Comparison of ENCODE assay signal across 9 cellular contexts in genomic region chr20:50980071-50980681, GRCh38. TPM values are rescaled to one million over a fixed set of nuclear protein-coding genes. Genes with fewer than 3 reads are reported as not detected.
DNase-seq lines count a peak whose midpoint lies in the region; ATAC-seq and TF ChIP-seq lines count a peak whose summit lies in the region.
"Had no signal": no experiment of that assay in that cellular context is flagged by ENCODE, and none has a peak within 500 bp of the region (broad histone marks: within the 10 kb centered on the region; RNA-seq: fewer than 3 reads in every experiment).

No MANE protein-coding gene starts in this region.

- H3K9me3 ChIP-seq in SJCRH30 (replicated peaks) (no peaks in the 10 kb centered on the region), BE2C (no peaks in the 10 kb centered on the region), gastrocnemius medialis (no peaks in the 10 kb centered on the region)

- no peaks in the 10 kb centered on the region for H3K36me3 ChIP-seq in SJCRH30
- no peaks in the 10 kb centered on the region for H3K36me3 ChIP-seq in BE2C
- no peaks in the 10 kb centered on the region for H3K36me3 ChIP-seq in gastrocnemius medialis

- peaks cover 63% of the 10 kb centered on the region for H3K27me3 Mint-ChIP-seq in stimulated activated memory B cell treated with anti-CD40 and anti-IgM and Interleukin-4, amounts not matched to agents 10 μg/mL and 1 μg/mL and 100 μg/mL, for 72 hours

- peak; percentile 35 for ATAC-seq in stimulated activated memory B cell treated with anti-CD40 and anti-IgM and Interleukin-4, amounts not matched to agents 10 μg/mL and 1 μg/mL and 100 μg/mL, for 72 hours
- no peak for ATAC-seq in GM21529 (IDR thresholded peaks at IDR 0.05; ENCODE audit: unreplicated experiment)
- ATAC-seq in gastrocnemius medialis: no peak

- H3K36me3 Mint-ChIP-seq in stimulated activated memory B cell treated with anti-CD40 and anti-IgM and Interleukin-4, amounts not matched to agents 10 μg/mL and 1 μg/mL and 100 μg/mL, for 72 hours: no peaks in the 10 kb centered on the region

- H3K4me3 ChIP-seq in SJCRH30: no peak overlapping the region
- H3K4me3 ChIP-seq in BE2C (ENCODE audit: low read depth, low read length): no peak overlapping the region
- no peak overlapping the region for H3K4me3 ChIP-seq in gastrocnemius medialis

- H3K27me3 ChIP-seq in SJCRH30 (no peaks in the 10 kb centered on the region), BE2C (peaks cover 52% of the 10 kb centered on the region), gastrocnemius medialis (peaks cover 22 to 31% (median 29%) of the 10 kb centered on the region in 3 donors)

- H3K4me3 Mint-ChIP-seq in stimulated activated memory B cell treated with anti-CD40 and anti-IgM and Interleukin-4, amounts not matched to agents 10 μg/mL and 1 μg/mL and 100 μg/mL, for 72 hours: no peak overlapping the region

- in situ Hi-C loops in gastrocnemius medialis (cut with MboI; ENCODE audit: low sequenced_read_pairs in 4 of 4): loop anchor here in 2 of 4 donors (25.0 kb wide), 2 partner anchors 632 to 657 kb away; no protein-coding TSS in a partner anchor

- DNase-seq in activated CD8-positive, alpha-beta memory T cell treated with anti-CD3 and anti-CD28 coated beads for 24 hours: peak; percentile 63
- DNase-seq in activated CD8-positive, alpha-beta memory T cell treated with anti-CD3 and anti-CD28 coated beads, Interleukin-2, amount 50 U/mL, for 4 hours: no peak
- peak; percentile 80 to 81 for DNase-seq in SJCRH30
- peak; percentile 96 for DNase-seq in fibroblast of gingiva (ENCODE audit: low read depth)
- no peak for DNase-seq in BE2C
- DNase-seq in gastrocnemius medialis: no peak
- DNase-seq: DMS153 had no signal

- H3K4me1 ChIP-seq in SJCRH30 (peaks cover 39% of the 10 kb centered on the region), BE2C (no peaks in the 10 kb centered on the region), gastrocnemius medialis (no peaks in the 10 kb centered on the region)

- no peak for TF ChIP-seq POLR2A in gastrocnemius medialis (IDR thresholded peaks at IDR 0.05)

- no peak for TF ChIP-seq CTCF in BE2C (IDR thresholded peaks at IDR 0.05; ENCODE audit: low read depth, low read length)
- no peak for TF ChIP-seq CTCF in gastrocnemius medialis (IDR thresholded peaks at IDR 0.05 in 4 of 5, conservative IDR thresholded peaks at IDR 0.05 in 1 of 5)

- H3K9me3 Mint-ChIP-seq in stimulated activated memory B cell treated with anti-CD40 and anti-IgM and Interleukin-4, amounts not matched to agents 10 μg/mL and 1 μg/mL and 100 μg/mL, for 72 hours: no peaks in the 10 kb centered on the region

- peaks cover 10% of the 10 kb centered on the region for H3K4me1 Mint-ChIP-seq in stimulated activated memory B cell treated with anti-CD40 and anti-IgM and Interleukin-4, amounts not matched to agents 10 μg/mL and 1 μg/mL and 100 μg/mL, for 72 hours

- intact Hi-C loops in gastrocnemius medialis (cut with DNase I; ENCODE audit: low total_unique reads): loop anchor here (10.0 kb wide), 1 partner anchor 615 kb away; no protein-coding TSS in a partner anchor

- H3K27ac ChIP-seq in SJCRH30 (peak overlapping the region; percentile 55), gastrocnemius medialis (no peak overlapping the region)

- H3K27ac Mint-ChIP-seq in stimulated activated memory B cell treated with anti-CD40 and anti-IgM and Interleukin-4, amounts not matched to agents 10 μg/mL and 1 μg/mL and 100 μg/mL, for 72 hours: no peak overlapping the region

RNA-seq across cellular contexts. Expression of gene MOCS3, which starts 21.6 kb away (rescaled TPM):
- 14.8 and 15.1 TPM in 2 replicates for total RNA-seq in SJCRH30 (2014; rRNA removed; shearing (Covaris generic))
- polyA plus RNA-seq in BE2C (2012; ENCODE audit: insufficient read depth, insufficient read length, low read depth): 12.9 TPM
- 1 to 10 TPM; 3.1 to 5.7 (median 4.7) TPM for total RNA-seq in gastrocnemius medialis

RNA-seq across cellular contexts. Expression of gene DPM1, which starts 21.8 kb away (rescaled TPM):
- 153 and 164 TPM in 2 replicates for total RNA-seq in SJCRH30 (2014; rRNA removed; shearing (Covaris generic))
- 72.3 TPM for polyA plus RNA-seq in BE2C (2012; ENCODE audit: insufficient read depth, insufficient read length, low read depth)
- total RNA-seq in gastrocnemius medialis: 100 to 1,000 TPM in 1 of 4 donors, 10 to 100 TPM in 3; 55.5 to 120 (median 73.7) TPM

RNA-seq across cellular contexts. Expression of gene KCNG1, which starts 42.7 kb away (rescaled TPM):
- 7.4 and 9.3 TPM in 2 replicates for total RNA-seq in SJCRH30 (2014; rRNA removed; shearing (Covaris generic))
- 89.3 TPM for polyA plus RNA-seq in BE2C (2012; ENCODE audit: insufficient read depth, insufficient read length, low read depth)
- total RNA-seq in gastrocnemius medialis: not detected

RNA-seq across cellular contexts. Expression of gene ADNP, which starts 48.9 kb away (rescaled TPM):
- 43.5 and 47.5 TPM in 2 replicates for total RNA-seq in SJCRH30 (2014; rRNA removed; shearing (Covaris generic))
- polyA plus RNA-seq in BE2C (2012; ENCODE audit: insufficient read depth, insufficient read length, low read depth): 82.1 TPM
- 10 to 100 TPM; 24.0 to 35.4 (median 31.5) TPM for total RNA-seq in gastrocnemius medialis

Comparison
In these comparisons a context has a peak if more than half of its experiments do, and no peak if none do; other contexts are left out.
1. DNase-seq: peak in activated CD8-positive, alpha-beta memory T cell treated with anti-CD3 and anti-CD28 coated beads for 24 hours (single experiment), SJCRH30 (2 of 2) and fibroblast of gingiva (single experiment); none in activated CD8-positive, alpha-beta memory T cell treated with anti-CD3 and anti-CD28 coated beads, Interleukin-2, amount 50 U/mL, for 4 hours (single experiment), BE2C (single experiment) and gastrocnemius medialis (0 of 2).